17 cellular contexts compared by ENCODE assay signal in genomic region chr9:133067006-133067405, GRCh38. TPM values are rescaled to one million over a fixed set of nuclear protein-coding genes. Genes with fewer than 3 reads are reported as not detected.
DNase-seq lines count a peak whose midpoint lies in the region; ATAC-seq and TF ChIP-seq lines count a peak whose summit lies in the region.
"Had no signal": no experiment of that assay in that cellular context is flagged by ENCODE, and none has a peak within 500 bp of the region (broad histone marks: within the 10 kb centered on the region; RNA-seq: fewer than 3 reads in every experiment).

No MANE protein-coding gene starts in this region.

- H2AFZ ChIP-seq in GM23338: no peak overlapping the region

- H3K4me1 ChIP-seq in GM23338 (ENCODE audit: insufficient read depth): no peaks in the 10 kb centered on the region
- H3K4me1 ChIP-seq in RWPE2 (ENCODE audit: insufficient read depth, poor library complexity, severe bottlenecking): peaks cover 8% of the 10 kb centered on the region
- H3K4me1 ChIP-seq in lower lobe of right lung: no peaks in the 10 kb centered on the region
- no peaks in the 10 kb centered on the region for H3K4me1 ChIP-seq in spleen
- H3K4me1 ChIP-seq: HAP-1 had no signal

- H3K27me3 ChIP-seq in GM23338 (ENCODE audit: insufficient read depth) (no peaks in the 10 kb centered on the region), RWPE2 (ENCODE audit: insufficient read depth, poor library complexity, severe bottlenecking) (no peaks in the 10 kb centered on the region), lower lobe of right lung (ENCODE audit: low read depth) (no peaks in the 10 kb centered on the region), spleen (replicated peaks in 1 of 7) (no peaks in the 10 kb centered on the region)
- H3K27me3 ChIP-seq: BLaER1 treated with 17β-estradiol and CSF1 and Interleukin-3, amounts not matched to agents 10 nM and 100 nM had no signal

- H3K4me3 ChIP-seq in GM23338 (no peak overlapping the region), RWPE2 (ENCODE audit: severe bottlenecking) (no peak overlapping the region), lower lobe of right lung (no peak overlapping the region), spleen (no peak overlapping the region)
- H3K4me3 ChIP-seq: BLaER1 treated with 17β-estradiol and CSF1 and Interleukin-3, amounts not matched to agents 10 nM and 100 nM; GM12878; HAP-1 had no signal

- H3K27ac Mint-ChIP-seq in GM23338: no peak overlapping the region; the same call in none of the 2 replicates
- H3K27ac Mint-ChIP-seq: B cell; CD8-positive, alpha-beta memory T cell had no signal

- no peak overlapping the region for H3K27ac ChIP-seq in GM23338 (ENCODE audit: low read depth)
- peak overlapping the region; percentile 33 for H3K27ac ChIP-seq in RWPE2 (ENCODE audit: poor library complexity, severe bottlenecking)
- no peak overlapping the region for H3K27ac ChIP-seq in lower lobe of right lung
- no peak overlapping the region for H3K27ac ChIP-seq in spleen
- H3K27ac ChIP-seq: BLaER1 treated with 17β-estradiol and CSF1 and Interleukin-3, amounts not matched to agents 10 nM and 100 nM had no signal

- ATAC-seq in GM23338: peak; percentile 17; the same call in 1 of the 3 replicates
- ATAC-seq in RWPE2 (ENCODE audit: low read depth): no peak
- ATAC-seq in lower lobe of right lung: no peak
- ATAC-seq: GM12878, HepG2 had no signal

- WGBS in spleen, 5 donors: 91 to 98% (median 95%) methylated on average over 7 to 11 of the region's 11 CpGs

- peaks cover 2% of the 10 kb centered on the region for H3K4me1 Mint-ChIP-seq in GM23338
- H3K4me1 Mint-ChIP-seq: B cell; CD8-positive, alpha-beta memory T cell had no signal

- H3K4me2 ChIP-seq in GM23338: no peak overlapping the region
- H3K4me2 ChIP-seq: BLaER1 treated with 17β-estradiol and CSF1 and Interleukin-3, amounts not matched to agents 10 nM and 100 nM had no signal

- no peaks in the 10 kb centered on the region for H4K20me1 ChIP-seq in GM23338 (replicated peaks; ENCODE audit: insufficient read depth)

- no peaks in the 10 kb centered on the region for H3K9me2 ChIP-seq in GM23338 (ENCODE audit: insufficient read depth)

- intact Hi-C loops in lower lobe of right lung (cut with DNase I) (no loop called here), spleen (cut with DNase I; ENCODE audit: low total_unique reads) (no loop called here)

- H3K79me2 ChIP-seq in GM23338 (replicated peaks; ENCODE audit: insufficient read depth): no peaks in the 10 kb centered on the region

- H3K36me3 Mint-ChIP-seq in GM23338 (ENCODE audit: low read depth): peaks cover 9% of the 10 kb centered on the region

- H3K36me3 ChIP-seq in GM23338 (ENCODE audit: insufficient read depth) (no peaks in the 10 kb centered on the region), RWPE2 (ENCODE audit: low read depth) (no peaks in the 10 kb centered on the region), lower lobe of right lung (no peaks in the 10 kb centered on the region), spleen (peaks cover 0 to 9% (median 0%) of the 10 kb centered on the region in 6 donors)
- H3K36me3 ChIP-seq: HAP-1 had no signal

- TF ChIP-seq POLR2A in spleen (IDR thresholded peaks at IDR 0.05): no peak

- DNase-seq in GM23338 (ENCODE audit: low spot score): no peak
- no peak for DNase-seq in RWPE2 (ENCODE audit: low spot score)
- DNase-seq in lower lobe of right lung: peak; percentile 26
- peak; percentile 44 for DNase-seq in spleen
- no peak for DNase-seq in NCI-H1417 (lab: John Stamatoyannopoulos, UW)
- no peak for DNase-seq in NCI-H2029 (lab: John Stamatoyannopoulos, UW)
- DNase-seq: COR-L47, DMS 273 treated with DMSO at 0.1 percent for 48 hours, DMS53, DND-41, EL had no signal

- H3K9me3 Mint-ChIP-seq in GM23338: no peaks in the 10 kb centered on the region
- H3K9me3 Mint-ChIP-seq: CD8-positive, alpha-beta memory T cell had no signal

- no peaks in the 10 kb centered on the region for H3K9me3 ChIP-seq in RWPE2 (ENCODE audit: severe bottlenecking)
- H3K9me3 ChIP-seq in lower lobe of right lung: no peaks in the 10 kb centered on the region
- H3K9me3 ChIP-seq in spleen: no peaks in the 10 kb centered on the region
- H3K9me3 ChIP-seq: BLaER1 treated with 17β-estradiol and CSF1 and Interleukin-3, amounts not matched to agents 10 nM and 100 nM; HAP-1 had no signal

- no peak overlapping the region for H3K4me3 Mint-ChIP-seq in GM23338
- H3K4me3 Mint-ChIP-seq: B cell; CD8-positive, alpha-beta memory T cell had no signal

- H3K27me3 Mint-ChIP-seq in GM23338 (ENCODE audit: insufficient read depth, low read depth, poor library complexity): peaks cover 5% of the 10 kb centered on the region
- H3K27me3 Mint-ChIP-seq: B cell; CD8-positive, alpha-beta memory T cell had no signal

- no peaks in the 10 kb centered on the region for H3F3A ChIP-seq in GM23338 (replicated peaks; ENCODE audit: low read depth)

- TF ChIP-seq CTCF in GM23338 (conservative IDR thresholded peaks at IDR 0.05; ENCODE audit: low read depth in 2 of 2) (peak in 1 of 2 experiments; percentile 25; a peak in 1 of 4 replicates), RWPE2 (IDR thresholded peaks at IDR 0.05; ENCODE audit: poor library complexity, severe bottlenecking) (no peak), lower lobe of right lung (IDR thresholded peaks at IDR 0.05) (no peak), spleen (IDR thresholded peaks at IDR 0.05 in 8 of 11, conservative IDR thresholded peaks at IDR 0.05 in 3 of 11) (no peak)

TF ChIP-seq in GM23338, 12 proteins besides CTCF, POLR2A, EP300 and RAD21:
- no peak for TF ChIP-seq ZNF331 (CRISPR knock-in tag; IDR thresholded peaks at IDR 0.05; ENCODE audit: low read depth)

RNA-seq across cellular contexts. Expression of gene CEL, which starts 5.2 kb away (rescaled TPM):
- 1.0 and 2.3 TPM in 2 replicates for total RNA-seq in GM23338 (2014; rRNA removed; shearing (Covaris generic))
- polyA plus RNA-seq in GM23338 (2016; fragmentation: Nextera tagmentation; extraction: Ambion mirVana) (0.26 and 0.27 TPM in 2 replicates), spleen (under 1 TPM; 0.46 to 0.67 (median 0.55) TPM)
- total RNA-seq in lower lobe of right lung (1.4 TPM), spleen (1 to 10 TPM in 3 of 7 donors, under 1 TPM in 2, not detected in 2; 0.58 to 5.3 (median 1.9) TPM)
- polyA plus RNA-seq: CD8-positive, alpha-beta memory T cell had no signal

RNA-seq across cellular contexts. Expression of gene GTF3C5, which starts 36.2 kb away (rescaled TPM):
- total RNA-seq in GM23338 (2014; rRNA removed; shearing (Covaris generic)): 78.8 and 81.1 TPM in 2 replicates
- polyA plus RNA-seq in GM23338 (2016; fragmentation: Nextera tagmentation; extraction: Ambion mirVana) (41.2 and 46.0 TPM in 2 replicates), spleen (10 to 100 TPM; 34.9 to 52.5 (median 44.4) TPM)
- total RNA-seq in lower lobe of right lung (44.8 TPM), spleen (10 to 100 TPM; 40.5 to 64.4 (median 47.6) TPM)

RNA-seq across cellular contexts. Expression of gene RALGDS, which starts 54.0 kb away (rescaled TPM):
- 15.5 and 20.3 TPM in 2 replicates for total RNA-seq in GM23338 (2014; rRNA removed; shearing (Covaris generic))
- polyA plus RNA-seq in GM23338 (2016; fragmentation: Nextera tagmentation; extraction: Ambion mirVana) (6.1 and 8.6 TPM in 2 replicates), spleen (10 to 100 TPM; 21.3 to 40.1 (median 27.2) TPM)
- total RNA-seq in lower lobe of right lung (71.1 TPM), spleen (10 to 100 TPM; 50.6 to 74.3 (median 60.3) TPM)

Comparison
In these comparisons a context has a peak if more than half of its experiments do, and no peak if none do; other contexts are left out.
1. DNase-seq: peak in lower lobe of right lung (single experiment) and spleen (single experiment); none in GM23338 (single experiment), RWPE2 (single experiment), NCI-H1417 (0 of 3) and NCI-H2029 (single experiment).